In the genomic region with DNA sequence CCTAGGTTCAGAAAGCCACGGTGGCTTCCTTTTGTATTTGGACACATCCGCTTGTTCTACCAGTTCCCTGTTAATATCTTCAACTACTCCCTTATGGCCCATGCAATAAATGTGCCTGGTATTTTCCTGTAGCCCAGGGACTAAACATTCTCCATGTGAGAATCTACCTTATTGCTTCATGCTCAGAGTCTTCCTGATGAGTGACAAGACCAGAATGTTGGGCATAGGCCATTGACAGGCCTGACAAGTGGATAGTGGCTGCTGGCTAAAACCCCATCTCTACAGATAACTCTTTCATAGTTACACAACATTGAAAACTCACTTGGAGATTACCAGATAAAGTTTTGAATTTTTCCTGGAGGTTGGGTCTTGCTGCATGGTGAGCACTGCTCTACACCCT, we compare ENCODE assay signal across 35 cellular contexts.
"Had no signal": no experiment of that assay in that cellular context is flagged by ENCODE, and none has a peak within 500 bp of the region (broad histone marks: within the 10 kb centered on the region; RNA-seq: fewer than 3 reads in every experiment).

No MANE protein-coding gene starts in this region.

- H3K9me3 ChIP-seq: adrenal gland, ascending aorta had no signal

- H3K4me1 ChIP-seq: adrenal gland, ascending aorta had no signal

- H3K9me3 Mint-ChIP-seq: activated naive CD8-positive, alpha-beta T cell treated with anti-CD3 and anti-CD28 coated beads for 36 hours; activated T-helper 1 cell treated with anti-CD3 and anti-CD28 coated beads, Interleukin-12 subunit alpha, Interleukin-12 subunit beta, Interleukin-2, Interleukin-4 antibody, amounts not matched to agents 30 ng/mL and 10 ng/mL and 1 ng/mL, durations not matched to agents 14 hours and 24 hours and 36 hours; activated T-helper 17 cell treated with anti-CD3 and anti-CD28 coated beads, Interleukin-2, amount 50 U/mL, for 72 hours; brain had no signal

- H3K36me3 ChIP-seq: adrenal gland, ascending aorta, cardiac muscle cell had no signal

- DNase-seq: activated B cell treated with CpG ODN at 0.5 μM for 24 hours; activated CD4-positive, alpha-beta memory T cell treated with anti-CD3 and anti-CD28 coated beads for 36 hours; activated CD4-positive, alpha-beta T cell treated with anti-CD3 and anti-CD28 coated beads for 4 hours; activated CD4-positive, alpha-beta T cell treated with anti-CD3 and anti-CD28 coated beads, Interleukin-2, amount 10 ng/mL, durations not matched to agents 24 days and 14 days; activated CD4-positive, alpha-beta T cell treated with anti-CD3 and anti-CD28 coated beads, Interleukin-2, amount 50 U/mL, for 1 hour; activated CD4-positive, alpha-beta T cell treated with anti-CD3 and anti-CD28 coated beads, Interleukin-2, amount 50 U/mL, for 4 hours; activated CD4-positive, CD25-positive, alpha-beta regulatory T cell treated with anti-CD3 and anti-CD28 coated beads, Interleukin-2, amount 50 U/mL, for 72 hours; activated CD8-positive, alpha-beta memory T cell treated with anti-CD3 and anti-CD28 coated beads, Interleukin-2, amount 50 U/mL, for 4 hours; activated CD8-positive, alpha-beta T cell treated with anti-CD3 and anti-CD28 coated beads for 36 hours; activated effector memory CD4-positive, alpha-beta T cell treated with anti-CD3 and anti-CD28 coated beads, Interleukin-2, amount 50 U/mL, for 16 hours; activated gamma-delta T cell treated with Interleukin-2 at 50 U/mL for 16 hours; activated naive CD4-positive, alpha-beta T cell; activated naive CD4-positive, alpha-beta T cell treated with anti-CD3 and anti-CD28 coated beads for 36 hours; activated naive CD4-positive, alpha-beta T cell treated with anti-CD3 and anti-CD28 coated beads, Interleukin-2, amount 50 U/mL, for 16 hours; activated naive CD8-positive, alpha-beta T cell treated with anti-CD3 and anti-CD28 coated beads for 36 hours; activated T-cell treated with anti-CD3 and anti-CD28 coated beads for 4 hours; activated T-cell treated with anti-CD3 and anti-CD28 coated beads, Interleukin-2, amount 50 U/mL, for 1 hour; activated T-cell treated with anti-CD3 and anti-CD28 coated beads, Interleukin-2, amount 50 U/mL, for 4 hours; activated T-cell treated with anti-CD3 and anti-CD28 coated beads, Interleukin-2, amount 50 U/mL, for 72 hours; adrenal gland; amygdala; anterior cingulate cortex; caudate nucleus; cerebellar nuclear complex; T-cell; T-helper 17 cell; T1000 had no signal

- H3K27me3 Mint-ChIP-seq: activated B cell treated with CpG ODN at 0.5 μM for 24 hours; activated CD4-positive, alpha-beta memory T cell treated with anti-CD3 and anti-CD28 coated beads for 36 hours; activated CD4-positive, alpha-beta T cell treated with anti-CD3 and anti-CD28 coated beads, Interleukin-2, amount 10 ng/mL, durations not matched to agents 24 days and 14 days; activated CD8-positive, alpha-beta T cell treated with anti-CD3 and anti-CD28 coated beads for 36 hours; activated naive CD8-positive, alpha-beta T cell treated with anti-CD3 and anti-CD28 coated beads for 36 hours; activated T-helper 17 cell treated with anti-CD3 and anti-CD28 coated beads, Interleukin-2, amount 50 U/mL, for 72 hours; central memory CD8-positive, alpha-beta T cell; T-cell; T-helper 17 cell had no signal

- H3K27me3 ChIP-seq: adrenal gland, ascending aorta, cardiac muscle cell had no signal

- H3K27ac Mint-ChIP-seq: activated B cell treated with CpG ODN at 0.5 μM for 24 hours; activated CD4-positive, alpha-beta memory T cell treated with anti-CD3 and anti-CD28 coated beads for 36 hours; activated CD4-positive, alpha-beta T cell treated with anti-CD3 and anti-CD28 coated beads, Interleukin-2, amount 10 ng/mL, durations not matched to agents 24 days and 14 days; activated CD8-positive, alpha-beta T cell treated with anti-CD3 and anti-CD28 coated beads for 36 hours; activated naive CD4-positive, alpha-beta T cell treated with anti-CD3 and anti-CD28 coated beads for 36 hours; activated naive CD4-positive, alpha-beta T cell treated with anti-CD3 and anti-CD28 coated beads, Interleukin-2, amount 50 U/mL, for 72 hours; activated naive CD8-positive, alpha-beta T cell treated with anti-CD3 and anti-CD28 coated beads for 36 hours; activated T-cell treated with anti-CD3 and anti-CD28 coated beads, Interleukin-2, amount 50 U/mL, for 72 hours; activated T-helper 1 cell treated with anti-CD3 and anti-CD28 coated beads, Interleukin-12 subunit alpha, Interleukin-12 subunit beta, Interleukin-2, Interleukin-4 antibody, amounts not matched to agents 30 ng/mL and 10 ng/mL and 1 ng/mL, durations not matched to agents 14 hours and 24 hours and 36 hours; activated T-helper 17 cell treated with anti-CD3 and anti-CD28 coated beads, Interleukin-2, amount 50 U/mL, for 72 hours; T-cell; T-helper 17 cell had no signal

- H3K4me1 Mint-ChIP-seq: activated B cell treated with CpG ODN at 0.5 μM for 24 hours; activated CD4-positive, alpha-beta T cell treated with anti-CD3 and anti-CD28 coated beads, Interleukin-2, amount 10 ng/mL, durations not matched to agents 24 days and 14 days; activated naive CD8-positive, alpha-beta T cell treated with anti-CD3 and anti-CD28 coated beads for 36 hours; activated T-helper 17 cell treated with anti-CD3 and anti-CD28 coated beads, Interleukin-2, amount 50 U/mL, for 72 hours; central memory CD8-positive, alpha-beta T cell; T-cell; T-helper 17 cell had no signal

- H3K4me3 ChIP-seq: adrenal gland, ascending aorta, cardiac muscle cell had no signal

- H3K4me3 Mint-ChIP-seq: activated B cell treated with CpG ODN at 0.5 μM for 24 hours; activated CD4-positive, alpha-beta memory T cell treated with anti-CD3 and anti-CD28 coated beads for 36 hours; activated CD4-positive, alpha-beta T cell treated with anti-CD3 and anti-CD28 coated beads, Interleukin-2, amount 10 ng/mL, durations not matched to agents 24 days and 14 days; activated CD8-positive, alpha-beta T cell treated with anti-CD3 and anti-CD28 coated beads for 36 hours; activated naive CD4-positive, alpha-beta T cell treated with anti-CD3 and anti-CD28 coated beads for 36 hours; activated naive CD8-positive, alpha-beta T cell treated with anti-CD3 and anti-CD28 coated beads for 36 hours; activated T-cell treated with anti-CD3 and anti-CD28 coated beads, Interleukin-2, amount 50 U/mL, for 4 hours; activated T-cell treated with anti-CD3 and anti-CD28 coated beads, Interleukin-2, amount 50 U/mL, for 72 hours; activated T-helper 1 cell treated with anti-CD3 and anti-CD28 coated beads, Interleukin-12 subunit alpha, Interleukin-12 subunit beta, Interleukin-2, Interleukin-4 antibody, amounts not matched to agents 30 ng/mL and 10 ng/mL and 1 ng/mL, durations not matched to agents 14 hours and 24 hours and 36 hours; activated T-helper 17 cell treated with anti-CD3 and anti-CD28 coated beads, Interleukin-2, amount 50 U/mL, for 72 hours; brain; central memory CD8-positive, alpha-beta T cell; T-cell; T-helper 17 cell had no signal

- H3K36me3 Mint-ChIP-seq: activated CD4-positive, alpha-beta memory T cell treated with anti-CD3 and anti-CD28 coated beads for 36 hours; activated naive CD4-positive, alpha-beta T cell treated with anti-CD3 and anti-CD28 coated beads, Interleukin-2, amount 50 U/mL, for 72 hours; activated naive CD8-positive, alpha-beta T cell treated with anti-CD3 and anti-CD28 coated beads for 36 hours; brain; T-cell had no signal

- H3K27ac ChIP-seq: adrenal gland, ascending aorta, cardiac muscle cell, VCaP had no signal
